In the genomic region with DNA sequence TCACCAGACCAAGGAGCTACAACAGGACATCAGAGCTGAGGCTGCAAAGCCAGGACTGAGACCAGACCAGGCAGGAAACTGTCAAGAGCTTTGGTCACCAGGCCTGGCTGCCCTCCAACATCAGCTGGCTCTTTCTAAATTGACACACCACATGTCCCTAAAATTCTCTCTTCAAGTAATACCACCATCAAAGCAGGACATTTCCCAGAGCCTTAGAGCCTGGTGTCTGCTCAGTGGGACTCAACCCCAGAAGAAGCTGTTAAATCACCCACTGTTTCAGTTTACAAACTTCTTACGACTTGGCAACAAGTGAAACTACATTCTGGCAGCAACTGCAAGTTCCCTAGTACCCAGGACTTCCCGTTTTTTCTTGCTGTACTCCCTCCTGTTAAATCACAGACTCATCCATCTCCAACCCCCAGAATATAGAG, we compare ENCODE assay signal across 8 cellular contexts. TPM values are rescaled to one million over a fixed set of nuclear protein-coding genes. Genes with fewer than 3 reads are reported as not detected.
DNase-seq lines count a peak whose midpoint lies in the region.

No MANE protein-coding gene starts in this region.

- DNase-seq in GF-D8 (lab: John Stamatoyannopoulos, UW) (peak; percentile 18), SIG-M5 (lab: John Stamatoyannopoulos, UW) (peak; percentile 21), head of caudate nucleus (peak in 36 of 42 donors; percentile 17 to 76 (median 50)), posterior vena cava (ENCODE audit: low spot score) (peak; percentile 90), COR-L47 (lab: John Stamatoyannopoulos, UW) (no peak), NCI-H1436 treated with DMSO at 0.1 percent for 48 hours (lab: John Stamatoyannopoulos, UW) (no peak)
- no peak for DNase-seq in activated T-cell treated with anti-CD3 and anti-CD28 coated beads, Interleukin-2, amount 50 U/mL, for 48 hours
- no peak for DNase-seq in activated naive CD4-positive, alpha-beta T cell (lab: John Stamatoyannopoulos, UW)

- intact Hi-C loops in head of caudate nucleus (cut with DNase I), result no loop called here
- intact Hi-C loops in posterior vena cava (cut with DNase I), result loop anchor here in 1 of 2 donors (5.0 kb wide), 1 partner anchor 151 kb away; no protein-coding TSS in a partner anchor

RNA-seq across cellular contexts. Expression of gene IL6, which starts 3.8 kb away (rescaled TPM):
- 10 to 100 TPM in 1 of 2 donors, 1 to 10 TPM in 1; 2.4 to 65.6 TPM for total RNA-seq in posterior vena cava

Comparison
In these comparisons a context has a peak if more than half of its experiments do, and no peak if none do; other contexts are left out.
1. DNase-seq: peak in GF-D8 (single experiment), SIG-M5 (single experiment), head of caudate nucleus (36 of 42) and posterior vena cava (single experiment); none in COR-L47 (single experiment), activated T-cell treated with anti-CD3 and anti-CD28 coated beads, Interleukin-2, amount 50 U/mL, for 48 hours (0 of 2), activated naive CD4-positive, alpha-beta T cell (0 of 4) and NCI-H1436 treated with DMSO at 0.1 percent for 48 hours (single experiment).